Comparison of ENCODE assay signal across 23 cellular contexts in genomic region chr3:76324101-76324500, GRCh38.
"Had no signal": no experiment of that assay in that cellular context is flagged by ENCODE, and none has a peak within 500 bp of the region (broad histone marks: within the 10 kb centered on the region; RNA-seq: fewer than 3 reads in every experiment).

No MANE protein-coding gene starts in this region.

- H3K9me3 ChIP-seq: ascending aorta, Peyer's patch, SJSA1 had no signal

- DNase-seq: activated CD4-positive, alpha-beta T cell treated with anti-CD3 and anti-CD28 coated beads, Interleukin-2, amount 10 ng/mL, durations not matched to agents 24 days and 14 days; activated CD4-positive, alpha-beta T cell treated with anti-CD3 and anti-CD28 coated beads, Interleukin-2, amount 50 U/mL, for 48 hours; activated CD8-positive, alpha-beta memory T cell treated with anti-CD3 and anti-CD28 coated beads, Interleukin-2, amount 10 ng/mL, durations not matched to agents 7 days and 5 days; activated effector memory CD4-positive, alpha-beta T cell treated with Interleukin-2 at 50 U/mL for 16 hours; activated naive CD4-positive, alpha-beta T cell; activated T-cell treated with anti-CD3 and anti-CD28 coated beads, Interleukin-2, amount 50 U/mL, for 24 hours; amniotic stem cell; cerebellar nuclear complex; NCI-H1048; NCI-H1930; NCI-H2107; NCI-H2171 treated with DMSO at 0.1 percent for 48 hours; NCI-H345; NCI-H510A; NCI-H526 treated with DMSO at 0.1 percent for 48 hours; NCI-H82; NK-92 treated with Interleukin-12 subunit alpha and Interleukin-12 subunit beta, amount 100 ng/mL, for 24 hours; Peyer's patch; Right ventricle myocardium superior had no signal

- H3K36me3 ChIP-seq: ascending aorta, Peyer's patch, SJSA1 had no signal

- ATAC-seq: activated CD4-positive, CD25-positive, alpha-beta regulatory T cell treated with anti-CD3 and anti-CD28 coated beads, Interleukin-2, amount 50 U/mL, for 24 hours; activated CD8-positive, alpha-beta memory T cell treated with anti-CD3 and anti-CD28 coated beads, Interleukin-2, amount 10 ng/mL, durations not matched to agents 7 days and 5 days had no signal

- H3K27ac ChIP-seq: ascending aorta, Peyer's patch, RWPE1, SJSA1 had no signal

- H3K27me3 ChIP-seq: ascending aorta, Peyer's patch, SJSA1 had no signal

- H3K4me3 ChIP-seq: ascending aorta, Peyer's patch, SJSA1 had no signal

- H3K4me1 ChIP-seq: ascending aorta, Peyer's patch, SJSA1 had no signal
